ENCODE assay signal across 1 cellular context in genomic region chr5:151770383-151771258, GRCh38.
A peak's percentile ranks its signal among the peaks of the same experiment; 100 is the strongest.
TF ChIP-seq lines count a peak whose summit lies in the region.

No MANE protein-coding gene starts in this region.

TF ChIP-seq in K562, 482 proteins besides CTCF, POLR2A, EP300 and RAD21 (continued from another document and continues in another):
- TF ChIP-seq CHD7 (IDR thresholded peaks at IDR 0.05; ENCODE audit: low read depth, low read length) (no peak), ZNF407 (IDR thresholded peaks at IDR 0.05; ENCODE audit: low read depth) (no peak), ZNF121 (CRISPR knock-in tag; conservative IDR thresholded peaks at IDR 0.05) (no peak), ZKSCAN1 (IDR thresholded peaks at IDR 0.05; ENCODE audit: low read depth, low read length) (no peak), ATF3 (IDR thresholded peaks at IDR 0.05) (no peak), ATF3 (CRISPR knock-in tag; conservative IDR thresholded peaks at IDR 0.05) (no peak), ZNF830 (CRISPR knock-in tag; IDR thresholded peaks at IDR 0.05) (0 out of 2 replicates have a peak, but pooled peaks have one; percentile 36), THRAP3 (IDR thresholded peaks at IDR 0.05; ENCODE audit: borderline replicate concordance) (no peak), PCBP2 (IDR thresholded peaks at IDR 0.05; ENCODE audit: low read depth, low read length, poor library complexity, severe bottlenecking) (no peak), BRCA1 (IDR thresholded peaks at IDR 0.05) (no peak), BRCA1 (CRISPR knock-in tag; IDR thresholded peaks at IDR 0.05) (no peak), ZNF592 (IDR thresholded peaks at IDR 0.05) (peak; percentile 91), ZNF277 (CRISPR knock-in tag; IDR thresholded peaks at IDR 0.05; ENCODE audit: borderline replicate concordance) (no peak), KAT7 (CRISPR knock-in tag; IDR thresholded peaks at IDR 0.05; ENCODE audit: borderline replicate concordance) (peak; percentile 85; the same call in 1 of the 2 replicates), SMAD2 (IDR thresholded peaks at IDR 0.05; ENCODE audit: low read depth, low read length) (no peak), LEF1 (IDR thresholded peaks at IDR 0.05) (no peak), FOS (IDR thresholded peaks at IDR 0.05; ENCODE audit: extremely low read depth, insufficient read length) (no peak), TFAP4 (CRISPR knock-in tag; IDR thresholded peaks at IDR 0.05; ENCODE audit: borderline replicate concordance) (peak; percentile 63), ZKSCAN8 (CRISPR knock-in tag; IDR thresholded peaks at IDR 0.05) (0 out of 2 replicates have a peak, but pooled peaks have one; percentile 31)
